Comparison of ENCODE assay signal across 9 cellular contexts in genomic region chr9:21153688-21154608, GRCh38. TPM values are rescaled to one million over a fixed set of nuclear protein-coding genes. Genes with fewer than 3 reads are reported as not detected.
DNase-seq lines count a peak whose midpoint lies in the region; ATAC-seq and TF ChIP-seq lines count a peak whose summit lies in the region.
"Had no signal": no experiment of that assay in that cellular context is flagged by ENCODE, and none has a peak within 500 bp of the region (broad histone marks: within the 10 kb centered on the region; RNA-seq: fewer than 3 reads in every experiment).

No MANE protein-coding gene starts in this region.

- H3K4me3 ChIP-seq in cardiac fibroblast (replicated peaks in 1 of 2; ENCODE audit: low read depth in 2 of 2, low read length in 2 of 2) = no peak overlapping the region

- peaks cover 0 to 3% (median 0%) of the 10 kb centered on the region in 5 donors for H3K27me3 Mint-ChIP-seq in naive thymus-derived CD8-positive, alpha-beta T cell

- TF ChIP-seq CTCF in cardiac fibroblast (IDR thresholded peaks at IDR 0.05; ENCODE audit: low read depth, low read length) = no peak

- peaks cover 0 to 15% (median 3%) of the 10 kb centered on the region in 3 donors for H3K36me3 Mint-ChIP-seq in naive thymus-derived CD8-positive, alpha-beta T cell

- POLR2A ChIA-PET in naive thymus-derived CD8-positive, alpha-beta T cell (lab: Charles Lee) = no interaction called here

- H3K4me1 Mint-ChIP-seq in naive thymus-derived CD8-positive, alpha-beta T cell = peaks cover 4 to 8% (median 8%) of the 10 kb centered on the region in 4 donors

- peaks cover 2 to 19% (median 7%) of the 10 kb centered on the region in 9 donors for H3K9me3 Mint-ChIP-seq in naive thymus-derived CD8-positive, alpha-beta T cell

- DNase-seq in AG08396 (ENCODE audit: low spot score) (peak; percentile 7), NCI-H1694 (lab: John Stamatoyannopoulos, UW) (peak; percentile 2), cardiac fibroblast (ENCODE audit: low read depth in 2 of 2) (peak; percentile 13 to 48), COLO668 (lab: John Stamatoyannopoulos, UW; ENCODE audit: unreplicated experiment) (no peak)
- peak in 4 of 10 donors; percentile 2 to 26 (median 14) for DNase-seq in naive thymus-derived CD8-positive, alpha-beta T cell
- DNase-seq in stimulated activated CD4-positive, alpha-beta T cell treated with anti-CD3 and anti-CD28 coated beads, Interleukin-12 subunit alpha, Interleukin-12 subunit beta, amount 100 ng/mL, for 4 hours = no peak

- ATAC-seq in GM18502 (IDR thresholded peaks at IDR 0.05; ENCODE audit: poor library complexity, unreplicated experiment) (peak; percentile 89), HG02759 (IDR thresholded peaks at IDR 0.05; ENCODE audit: unreplicated experiment) (peak; percentile 94)
- peak; percentile 62 to 68 for ATAC-seq in naive thymus-derived CD8-positive, alpha-beta T cell

- H3K27ac Mint-ChIP-seq in naive thymus-derived CD8-positive, alpha-beta T cell = no peak overlapping the region

- H3K4me3 Mint-ChIP-seq in naive thymus-derived CD8-positive, alpha-beta T cell = no peak overlapping the region
- H3K4me3 Mint-ChIP-seq: central memory CD8-positive, alpha-beta T cell had no signal

RNA-seq across cellular contexts. Expression of gene IFNW1, which starts 12.3 kb away (rescaled TPM):
- not detected for total RNA-seq in naive thymus-derived CD8-positive, alpha-beta T cell
- not detected for polyA plus RNA-seq in naive thymus-derived CD8-positive, alpha-beta T cell

RNA-seq across cellular contexts. Expression of gene IFNA21, which starts 12.5 kb away (rescaled TPM):
- not detected for total RNA-seq in naive thymus-derived CD8-positive, alpha-beta T cell
- not detected for polyA plus RNA-seq in naive thymus-derived CD8-positive, alpha-beta T cell

RNA-seq across cellular contexts. Expression of gene IFNA4, which starts 33.4 kb away (rescaled TPM):
- total RNA-seq in naive thymus-derived CD8-positive, alpha-beta T cell = not detected
- not detected for polyA plus RNA-seq in naive thymus-derived CD8-positive, alpha-beta T cell

RNA-seq across cellular contexts. Expression of gene IFNA7, which starts 48.1 kb away (rescaled TPM):
- total RNA-seq in naive thymus-derived CD8-positive, alpha-beta T cell = not detected
- polyA plus RNA-seq in naive thymus-derived CD8-positive, alpha-beta T cell = not detected

RNA-seq across cellular contexts. Expression of gene IFNA10, which starts 53.0 kb away (rescaled TPM):
- not detected for total RNA-seq in naive thymus-derived CD8-positive, alpha-beta T cell
- polyA plus RNA-seq in naive thymus-derived CD8-positive, alpha-beta T cell = not detected

Comparison
In these comparisons a context has a peak if more than half of its experiments do, and no peak if none do; other contexts are left out.
1. DNase-seq: peak in AG08396 (single experiment), NCI-H1694 (single experiment) and cardiac fibroblast (2 of 2); none in COLO668 (single experiment) and stimulated activated CD4-positive, alpha-beta T cell treated with anti-CD3 and anti-CD28 coated beads, Interleukin-12 subunit alpha, Interleukin-12 subunit beta, amount 100 ng/mL, for 4 hours (single experiment).
2. Peak in every context shown above with its lines, with median percentiles within 50 percentile points of each other: ATAC-seq.